ENCODE assay signal across 13 cellular contexts in genomic region chr18:22272242-22272641, GRCh38.
DNase-seq lines count a peak whose midpoint lies in the region; ATAC-seq and TF ChIP-seq lines count a peak whose summit lies in the region.
"Had no signal": no experiment of that assay in that cellular context is flagged by ENCODE, and none has a peak within 500 bp of the region (broad histone marks: within the 10 kb centered on the region; RNA-seq: fewer than 3 reads in every experiment).

No MANE protein-coding gene starts in this region.

- intact Hi-C loops in left lung (cut with DNase I), result no loop called here
- intact Hi-C loops in upper lobe of right lung (cut with DNase I), result no loop called here

- H3K27ac ChIP-seq in left lung (no peak overlapping the region), upper lobe of right lung (no peak overlapping the region)

- DNase-seq in NCI-H1105 treated with DMSO at 0.1 percent for 48 hours (lab: John Stamatoyannopoulos, UW) (peak; percentile 18), NCI-H1105 (lab: John Stamatoyannopoulos, UW) (no peak), NCI-H82 (lab: John Stamatoyannopoulos, UW) (peak; percentile 89), left lung (no peak), upper lobe of right lung (no peak), D341Med (ENCODE audit: low spot score) (no peak)
- DNase-seq: DND-41; H9; NCI-H1930; NCI-H510A; NK-92 treated with Interleukin-12 subunit alpha and Interleukin-12 subunit beta, amount 100 ng/mL, for 24 hours had no signal

- no peaks in the 10 kb centered on the region for H3K36me3 ChIP-seq in left lung
- H3K36me3 ChIP-seq in upper lobe of right lung, result no peaks in the 10 kb centered on the region

- H3K27me3 ChIP-seq in left lung (no peaks in the 10 kb centered on the region), upper lobe of right lung (no peaks in the 10 kb centered on the region)

- H3K9me3 ChIP-seq in left lung, result no peaks in the 10 kb centered on the region
- H3K9me3 ChIP-seq in upper lobe of right lung, result no peaks in the 10 kb centered on the region

- peaks cover 0 to 7% of the 10 kb centered on the region in 2 donors for H3K4me1 ChIP-seq in left lung
- peaks cover 3% of the 10 kb centered on the region for H3K4me1 ChIP-seq in upper lobe of right lung

- ATAC-seq in left lung (peak; percentile 87), upper lobe of right lung (peak; percentile 74), HG02623 (IDR thresholded peaks at IDR 0.05; ENCODE audit: unreplicated experiment) (no peak)
- ATAC-seq: SK-N-SH treated with all-trans-retinoic acid at 6 μM for 48 hours had no signal

- TF ChIP-seq CTCF in left lung (IDR thresholded peaks at IDR 0.05), result no peak
- TF ChIP-seq CTCF in upper lobe of right lung (IDR thresholded peaks at IDR 0.05), result no peak

- H3K4me3 ChIP-seq in left lung, result no peak overlapping the region
- no peak overlapping the region for H3K4me3 ChIP-seq in upper lobe of right lung

Comparison
In these comparisons a context has a peak if more than half of its experiments do, and no peak if none do; other contexts are left out.
1. DNase-seq: peak in NCI-H1105 treated with DMSO at 0.1 percent for 48 hours (single experiment) and NCI-H82 (single experiment); none in NCI-H1105 (single experiment), left lung (0 of 2), upper lobe of right lung (single experiment) and D341Med (single experiment).